In genomic region chr3:109331692-109332091, GRCh38 we compare ENCODE assay signal across 29 cellular contexts. TPM values are rescaled to one million over a fixed set of nuclear protein-coding genes. Genes with fewer than 3 reads are reported as not detected.
"Had no signal": no experiment of that assay in that cellular context is flagged by ENCODE, and none has a peak within 500 bp of the region (broad histone marks: within the 10 kb centered on the region; RNA-seq: fewer than 3 reads in every experiment).

No MANE protein-coding gene starts in this region.

- ATAC-seq: activated CD4-positive, alpha-beta T cell treated with anti-CD3 and anti-CD28 coated beads for 36 hours; activated T-cell treated with anti-CD3 and anti-CD28 coated beads, Interleukin-2, amount 50 U/mL, for 4 hours; effector memory CD8-positive, alpha-beta T cell; gastrocnemius medialis; naive thymus-derived CD8-positive, alpha-beta T cell; stimulated activated naive CD8-positive, alpha-beta T cell treated with anti-CD3 and anti-CD28 coated beads, Interleukin-15, Interleukin-2, amounts not matched to agents 100 U/mL and 50 U/mL, for 24 hours; T-cell; upper lobe of right lung had no signal

- H3K36me3 ChIP-seq: esophagus squamous epithelium, gastrocnemius medialis, spleen, upper lobe of right lung had no signal

- H3K4me3 Mint-ChIP-seq: activated B cell treated with CpG ODN at 0.5 μM for 24 hours; activated CD4-positive, alpha-beta T cell treated with anti-CD3 and anti-CD28 coated beads for 36 hours; activated naive CD8-positive, alpha-beta T cell treated with anti-CD3 and anti-CD28 coated beads for 36 hours; activated T-cell treated with anti-CD3 and anti-CD28 coated beads, Interleukin-2, amount 50 U/mL, for 4 hours; effector memory CD8-positive, alpha-beta T cell; mesothelial cell of epicardium; naive thymus-derived CD8-positive, alpha-beta T cell; T-cell had no signal

- DNase-seq: activated B cell treated with CpG ODN at 0.5 μM for 24 hours; activated CD4-positive, alpha-beta T cell treated with anti-CD3 and anti-CD28 coated beads for 36 hours; activated CD4-positive, alpha-beta T cell treated with anti-CD3 and anti-CD28 coated beads, Interleukin-2, amount 50 U/mL, for 48 hours; activated CD8-positive, alpha-beta memory T cell treated with anti-CD3 and anti-CD28 coated beads, Interleukin-2, amount 50 U/mL, for 48 hours; activated naive CD4-positive, alpha-beta T cell treated with Interleukin-2 at 50 U/mL for 16 hours; activated naive CD8-positive, alpha-beta T cell treated with anti-CD3 and anti-CD28 coated beads for 36 hours; activated T-cell treated with anti-CD3 and anti-CD28 coated beads, Interleukin-2, amount 50 U/mL, for 4 hours; central memory CD4-positive, alpha-beta T cell; effector memory CD8-positive, alpha-beta T cell; esophagus squamous epithelium; gastrocnemius medialis; hypothalamus; kidney; naive thymus-derived CD8-positive, alpha-beta T cell; retina; spleen; stimulated activated CD4-positive, alpha-beta T cell treated with anti-CD3 and anti-CD28 coated beads, Interleukin-4, amount 100 ng/mL, for 4 hours; stimulated activated naive CD8-positive, alpha-beta T cell treated with anti-CD3 and anti-CD28 coated beads, Interleukin-15, Interleukin-2, amounts not matched to agents 100 U/mL and 50 U/mL, for 24 hours; T-cell; upper lobe of right lung had no signal

- H3K27me3 ChIP-seq: gastrocnemius medialis had no signal

- H3K9me3 ChIP-seq: esophagus squamous epithelium, gastrocnemius medialis, spleen, upper lobe of right lung had no signal

- H3K27ac ChIP-seq: esophagus squamous epithelium, gastrocnemius medialis, spleen, upper lobe of right lung had no signal

- FAIRE-seq: astrocyte, colon, kidney had no signal

- H3K36me3 Mint-ChIP-seq: activated naive CD8-positive, alpha-beta T cell treated with anti-CD3 and anti-CD28 coated beads for 36 hours; T-cell had no signal

- H3K27ac Mint-ChIP-seq: activated B cell treated with CpG ODN at 0.5 μM for 24 hours; activated CD4-positive, alpha-beta T cell treated with anti-CD3 and anti-CD28 coated beads for 36 hours; activated naive CD8-positive, alpha-beta T cell treated with anti-CD3 and anti-CD28 coated beads for 36 hours; effector memory CD8-positive, alpha-beta T cell; progenitor cell of endocrine pancreas; T-cell had no signal

- H3K4me3 ChIP-seq: esophagus squamous epithelium, gastrocnemius medialis, lung, spleen, upper lobe of right lung had no signal

- H3K9me3 Mint-ChIP-seq: activated B cell treated with CpG ODN at 0.5 μM for 24 hours; activated naive CD8-positive, alpha-beta T cell treated with anti-CD3 and anti-CD28 coated beads for 36 hours; activated T-cell treated with anti-CD3 and anti-CD28 coated beads, Interleukin-2, amount 50 U/mL, for 4 hours; effector memory CD8-positive, alpha-beta T cell; mesothelial cell of epicardium; naive thymus-derived CD8-positive, alpha-beta T cell; T-cell had no signal

- H3K4me1 ChIP-seq: gastrocnemius medialis, upper lobe of right lung had no signal

RNA-seq across cellular contexts. Expression of gene DPPA4, which starts 5.7 kb away (rescaled TPM):
- total RNA-seq: dermis microvascular lymphatic vessel endothelial cell, esophagus squamous epithelium, gastrocnemius medialis, kidney, subcutaneous adipose tissue, upper lobe of right lung had no signal

RNA-seq across cellular contexts. Expression of gene DPPA2, which starts 15.4 kb away (rescaled TPM):
- total RNA-seq: activated B cell treated with CpG ODN at 0.5 μM for 24 hours; activated CD4-positive, alpha-beta T cell treated with anti-CD3 and anti-CD28 coated beads for 36 hours; activated CD8-positive, alpha-beta memory T cell treated with anti-CD3 and anti-CD28 coated beads for 36 hours; activated naive CD8-positive, alpha-beta T cell treated with anti-CD3 and anti-CD28 coated beads for 36 hours; activated T-cell treated with anti-CD3 and anti-CD28 coated beads, Interleukin-2, amount 50 U/mL, for 4 hours; dermis microvascular lymphatic vessel endothelial cell; esophagus squamous epithelium; gastrocnemius medialis; lung; naive thymus-derived CD8-positive, alpha-beta T cell; osteocyte; spleen; subcutaneous adipose tissue; T-cell; upper lobe of right lung had no signal
- polyA plus RNA-seq: lung; naive thymus-derived CD8-positive, alpha-beta T cell; spleen had no signal
